ENCODE assay signal across 8 cellular contexts in genomic region chr5:74903165-74903787, GRCh38. TPM values are rescaled to one million over a fixed set of nuclear protein-coding genes. Genes with fewer than 3 reads are reported as not detected.
DNase-seq lines count a peak whose midpoint lies in the region; ATAC-seq and TF ChIP-seq lines count a peak whose summit lies in the region.

No MANE protein-coding gene starts in this region.

- H3K9me3 Mint-ChIP-seq in stimulated activated effector memory CD8-positive, alpha-beta T cell treated with anti-CD3 and anti-CD28 coated beads, Interleukin-12 subunit alpha, Interleukin-12 subunit beta, amount 100 ng/mL, for 72 hours = no peaks in the 10 kb centered on the region

- peak; percentile 57 for DNase-seq in DMS53 treated with DMSO at 0.1 percent for 48 hours (lab: John Stamatoyannopoulos, UW; ENCODE audit: unreplicated experiment)
- DNase-seq in HK-2 (ENCODE audit: unreplicated experiment) = peak; percentile 24
- peak; percentile 38 for DNase-seq in activated CD4-positive, alpha-beta T cell treated with anti-CD3 and anti-CD28 coated beads for 48 hours
- no peak for DNase-seq in left ventricle myocardium inferior
- DNase-seq in stimulated activated effector memory CD8-positive, alpha-beta T cell treated with anti-CD3 and anti-CD28 coated beads, Interleukin-12 subunit alpha, Interleukin-12 subunit beta, amount 100 ng/mL, for 72 hours (ENCODE audit: low spot score in 2 of 2) = no peak

- no peaks in the 10 kb centered on the region for H3K9me3 ChIP-seq in left ventricle myocardium inferior (replicated peaks)

- no peak overlapping the region for H3K27ac ChIP-seq in left ventricle myocardium inferior (replicated peaks)

- ATAC-seq in stimulated activated effector memory CD8-positive, alpha-beta T cell treated with anti-CD3 and anti-CD28 coated beads, Interleukin-12 subunit alpha, Interleukin-12 subunit beta, amount 100 ng/mL, for 72 hours = peak; percentile 63
- ATAC-seq in HG02938 (IDR thresholded peaks at IDR 0.05; ENCODE audit: unreplicated experiment) = no peak
- ATAC-seq in HG02763 (IDR thresholded peaks at IDR 0.05; ENCODE audit: unreplicated experiment) = no peak
- ATAC-seq in HG03432 (IDR thresholded peaks at IDR 0.05; ENCODE audit: unreplicated experiment) = no peak

- peak; percentile 58 for TF ChIP-seq CTCF in left ventricle myocardium inferior (IDR thresholded peaks at IDR 0.05; ENCODE audit: borderline replicate concordance)

- intact Hi-C loops in left ventricle myocardium inferior (cut with micrococcal nuclease) = no loop called here

- no peak overlapping the region for H3K27ac Mint-ChIP-seq in stimulated activated effector memory CD8-positive, alpha-beta T cell treated with anti-CD3 and anti-CD28 coated beads, Interleukin-12 subunit alpha, Interleukin-12 subunit beta, amount 100 ng/mL, for 72 hours

- H3K4me1 Mint-ChIP-seq in stimulated activated effector memory CD8-positive, alpha-beta T cell treated with anti-CD3 and anti-CD28 coated beads, Interleukin-12 subunit alpha, Interleukin-12 subunit beta, amount 100 ng/mL, for 72 hours = no peaks in the 10 kb centered on the region

- no peak overlapping the region for H3K4me3 Mint-ChIP-seq in stimulated activated effector memory CD8-positive, alpha-beta T cell treated with anti-CD3 and anti-CD28 coated beads, Interleukin-12 subunit alpha, Interleukin-12 subunit beta, amount 100 ng/mL, for 72 hours

- H3K4me3 ChIP-seq in left ventricle myocardium inferior = no peak overlapping the region

- no peaks in the 10 kb centered on the region for H3K27me3 ChIP-seq in left ventricle myocardium inferior (ENCODE audit: low read depth)

- no peaks in the 10 kb centered on the region for H3K4me1 ChIP-seq in left ventricle myocardium inferior

- H3K36me3 ChIP-seq in left ventricle myocardium inferior = no peaks in the 10 kb centered on the region

- no peaks in the 10 kb centered on the region for H3K36me3 Mint-ChIP-seq in stimulated activated effector memory CD8-positive, alpha-beta T cell treated with anti-CD3 and anti-CD28 coated beads, Interleukin-12 subunit alpha, Interleukin-12 subunit beta, amount 100 ng/mL, for 72 hours

RNA-seq across cellular contexts. Expression of gene FAM169A, which starts 37.1 kb away (rescaled TPM):
- total RNA-seq in left ventricle myocardium inferior = 6.3 TPM

Comparison
In these comparisons a context has a peak if more than half of its experiments do, and no peak if none do; other contexts are left out.
1. DNase-seq: peak in DMS53 treated with DMSO at 0.1 percent for 48 hours (single experiment), HK-2 (single experiment) and activated CD4-positive, alpha-beta T cell treated with anti-CD3 and anti-CD28 coated beads for 48 hours (single experiment); none in left ventricle myocardium inferior (single experiment) and stimulated activated effector memory CD8-positive, alpha-beta T cell treated with anti-CD3 and anti-CD28 coated beads, Interleukin-12 subunit alpha, Interleukin-12 subunit beta, amount 100 ng/mL, for 72 hours (0 of 2).